8 cellular contexts compared by ENCODE assay signal in the genomic region with DNA sequence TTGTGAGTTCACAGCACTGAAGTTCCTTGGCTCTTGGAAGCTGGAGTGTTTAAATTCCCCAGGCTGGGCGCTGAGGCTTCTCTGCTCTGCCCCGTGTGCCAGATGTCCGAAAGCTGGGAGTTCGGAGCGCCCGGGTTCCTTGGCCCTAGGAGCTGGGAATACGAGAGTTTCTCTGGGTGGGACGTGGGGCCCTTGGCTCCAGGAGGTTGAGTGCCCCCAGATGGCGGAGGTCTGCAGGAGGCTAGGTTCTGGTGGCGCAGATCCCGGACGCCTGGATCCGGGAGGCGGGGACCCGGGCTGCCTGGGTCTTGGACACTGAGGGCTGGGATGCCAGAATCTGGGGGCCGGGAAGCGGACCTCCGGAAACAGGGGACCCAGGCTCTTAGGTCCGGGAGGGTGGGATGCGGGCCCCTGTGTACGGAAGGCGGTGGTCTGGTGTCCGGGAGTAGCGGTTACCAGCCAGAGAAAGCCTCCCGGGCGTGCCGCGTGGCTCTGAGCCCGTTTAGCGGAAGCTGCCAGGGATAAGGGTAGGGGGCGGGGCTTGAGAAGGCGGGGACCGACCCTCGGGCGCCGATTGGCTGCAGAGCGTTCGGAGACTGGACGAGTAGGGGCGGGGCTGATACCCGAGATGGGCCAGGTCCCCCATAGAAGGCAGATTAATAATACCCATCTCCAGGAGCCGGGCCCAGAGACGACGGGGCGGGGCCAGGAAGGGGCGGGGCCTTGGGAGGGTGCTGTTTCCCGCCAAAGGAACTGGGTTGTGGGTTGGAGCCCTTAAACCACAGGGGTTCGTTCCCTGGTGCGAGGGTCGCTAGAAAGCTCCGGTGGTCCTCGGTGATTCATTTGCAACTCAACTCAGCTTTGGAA. TPM values are rescaled to one million over a fixed set of nuclear protein-coding genes. Genes with fewer than 3 reads are reported as not detected.
DNase-seq lines count a peak whose midpoint lies in the region; ATAC-seq, FAIRE-seq and TF ChIP-seq lines count a peak whose summit lies in the region.

Gene SLC1A5 (minus strand): TSS at position 494 of the 867 bp plus-strand sequence. CDS start 629 bp downstream, outside the sequence.

- no peak for TF ChIP-seq CTCF in adrenal gland (IDR thresholded peaks at IDR 0.05)
- TF ChIP-seq CTCF in psoas muscle (IDR thresholded peaks at IDR 0.05) = no peak

- ATAC-seq in HG02870 (IDR thresholded peaks at IDR 0.05; ENCODE audit: unreplicated experiment) (peak; percentile 57), left ventricle myocardium superior (peak; percentile 89), psoas muscle (peak; percentile 88 to 92 (median 91))

- H3K4me1 ChIP-seq in adrenal gland (replicated peaks in 1 of 2) (peaks cover 0 to 19% of the 10 kb centered on the region in 2 donors), psoas muscle (peaks cover 9% of the 10 kb centered on the region), urinary bladder (ENCODE audit: insufficient read depth) (no peaks in the 10 kb centered on the region)

- DNase-seq in GM12892 (ENCODE audit: insufficient read length) = peak; percentile 96
- peak; percentile 96 to 97 for DNase-seq in NCI-H187 (lab: John Stamatoyannopoulos, UW)
- DNase-seq in adrenal gland = peak; percentile 88 to 97 (median 93)
- peak; percentile 97 for DNase-seq in left ventricle myocardium superior
- DNase-seq in psoas muscle = peak; percentile 96 to 97

- peaks cover 57% of the 10 kb centered on the region for H3K4me1 Mint-ChIP-seq in T-helper 1 cell treated with Interleukin-12 subunit alpha and Interleukin-12 subunit beta and Interleukin-4 antibody, amounts not matched to agents 30 μg/mL and 1 μg/mL, for 36 hours (ENCODE audit: low read depth)

- H3K4me3 ChIP-seq in adrenal gland (peak within 1 kb of the TSS in 3 of 4 donors; percentile 19 to 72 (median 27)), psoas muscle (peak within 1 kb of the TSS; percentile 67), urinary bladder (ENCODE audit: low read depth, low read length) (peak within 1 kb of the TSS; percentile 82)

- intact Hi-C loops in adrenal gland (cut with DNase I) = no loop called here
- intact Hi-C loops in left ventricle myocardium superior (cut with micrococcal nuclease) = no loop called here
- intact Hi-C loops in psoas muscle (cut with DNase I) = loop anchor here in 1 of 2 donors (5.0 kb wide), 1 partner anchor 39 kb away; no protein-coding TSS in a partner anchor

- peak within 1 kb of the TSS; percentile 97 for H3K4me3 Mint-ChIP-seq in T-helper 1 cell treated with Interleukin-12 subunit alpha and Interleukin-12 subunit beta and Interleukin-4 antibody, amounts not matched to agents 30 μg/mL and 1 μg/mL, for 36 hours

- H3K27me3 Mint-ChIP-seq in T-helper 1 cell treated with Interleukin-12 subunit alpha and Interleukin-12 subunit beta and Interleukin-4 antibody, amounts not matched to agents 30 μg/mL and 1 μg/mL, for 36 hours (ENCODE audit: low read depth) = no peaks in the 10 kb centered on the region

- H3K27ac ChIP-seq in adrenal gland (peak within 1 kb of the TSS in 4 of 5 donors; percentile 56 to 89 (median 78)), psoas muscle (peak within 1 kb of the TSS; percentile 65), urinary bladder (ENCODE audit: low read depth) (peak within 1 kb of the TSS; percentile 95)

- H3K27me3 ChIP-seq in adrenal gland (peaks cover 4% of the 10 kb centered on the region), psoas muscle (ENCODE audit: insufficient read depth in 3 of 3, low read length in 2 of 3) (peaks cover 0 to 21% (median 4%) of the 10 kb centered on the region in 3 donors)

- peak within 1 kb of the TSS; percentile 95 for H3K27ac Mint-ChIP-seq in T-helper 1 cell treated with Interleukin-12 subunit alpha and Interleukin-12 subunit beta and Interleukin-4 antibody, amounts not matched to agents 30 μg/mL and 1 μg/mL, for 36 hours

- H3K36me3 ChIP-seq in adrenal gland (replicated peaks in 1 of 2) (no peaks in the 10 kb centered on the region), psoas muscle (ENCODE audit: insufficient read depth in 1 of 2, low read depth in 1 of 2) (no peaks in the 10 kb centered on the region), urinary bladder (ENCODE audit: insufficient read depth) (no peaks in the 10 kb centered on the region)

- no peaks in the 10 kb centered on the region for H3K9me3 ChIP-seq in adrenal gland (replicated peaks in 1 of 3)
- H3K9me3 ChIP-seq in psoas muscle = no peaks in the 10 kb centered on the region

- FAIRE-seq in GM12892 (lab: Jason Lieb, UNC) = peak; percentile 75

- TF ChIP-seq POLR2A in GM12892 (IDR thresholded peaks at IDR 0.05; ENCODE audit: low read depth, low read length) = peak; percentile 100
- peak; percentile 80 to 88 for TF ChIP-seq POLR2A in adrenal gland (IDR thresholded peaks at IDR 0.05)

- no peaks in the 10 kb centered on the region for H3K9me3 Mint-ChIP-seq in T-helper 1 cell treated with Interleukin-12 subunit alpha and Interleukin-12 subunit beta and Interleukin-4 antibody, amounts not matched to agents 30 μg/mL and 1 μg/mL, for 36 hours

- H3K36me3 Mint-ChIP-seq in T-helper 1 cell treated with Interleukin-12 subunit alpha and Interleukin-12 subunit beta and Interleukin-4 antibody, amounts not matched to agents 30 μg/mL and 1 μg/mL, for 36 hours (ENCODE audit: low read depth) = peaks cover 27% of the 10 kb centered on the region

- WGBS in adrenal gland, 4 donors = 1 to 3% (median 2%) methylated on average over 15 to 52 of the region's 52 CpGs
- WGBS in psoas muscle, 3 donors = 0 to 1% (median 1%) methylated on average over 46 to 52 of the region's 52 CpGs
- WGBS in urinary bladder = under 1% methylated on average over 52 of the region's 52 CpGs

RNA-seq across cellular contexts. Expression of gene SLC1A5, which starts in this region (rescaled TPM):
- polyA plus RNA-seq in GM12892 (2012; ENCODE audit: missing spikeins) = 31.0 TPM
- total RNA-seq in adrenal gland (10 to 100 TPM; 16.6 to 56.9 (median 34.2) TPM), left ventricle myocardium superior (6.9 TPM), psoas muscle (10 to 100 TPM in 1 of 4 donors, 1 to 10 TPM in 3; 5.4 to 12.6 (median 8.2) TPM), urinary bladder (37.1 TPM)
- polyA plus RNA-seq in adrenal gland (10 to 100 TPM; 13.3 to 32.3 (median 14.7) TPM), psoas muscle (10 to 100 TPM in 1 of 3 donors, 1 to 10 TPM in 2; 3.2 to 10.3 (median 3.4) TPM), urinary bladder (163 TPM)

Comparison
In these comparisons a context has a peak if more than half of its experiments do, and no peak if none do; other contexts are left out.
1. Peak in every context shown above with its lines: DNase-seq, ATAC-seq, H3K4me3 ChIP-seq and H3K27ac ChIP-seq.
2. H3K4me3 ChIP-seq: peak in every context shown above with its lines; median percentile 82 in urinary bladder; 67 in psoas muscle; 27 in adrenal gland.